Comparison of ENCODE assay signal across 27 cellular contexts in the genomic region with DNA sequence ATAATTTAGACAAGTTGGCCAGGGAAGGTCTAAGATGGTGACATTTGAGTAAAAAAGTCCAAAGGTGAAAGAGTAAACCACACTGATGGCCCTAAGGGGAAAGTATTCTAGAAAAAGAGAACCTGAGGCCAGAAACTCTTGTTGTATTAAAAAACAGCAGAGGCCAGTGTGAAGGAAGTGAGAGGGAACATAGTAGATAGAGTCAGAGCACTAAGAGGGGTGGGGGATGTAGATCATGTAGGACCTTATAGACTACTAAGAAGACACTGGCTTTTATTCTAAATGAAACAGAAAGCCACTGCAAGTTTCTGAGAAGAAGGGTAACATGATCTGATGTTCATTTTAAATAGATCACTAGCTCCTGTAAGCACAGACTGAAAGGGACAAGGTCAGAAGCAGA. TPM values are rescaled to one million over a fixed set of nuclear protein-coding genes. Genes with fewer than 3 reads are reported as not detected.
"Had no signal": no experiment of that assay in that cellular context is flagged by ENCODE, and none has a peak within 500 bp of the region (broad histone marks: within the 10 kb centered on the region; RNA-seq: fewer than 3 reads in every experiment).

No MANE protein-coding gene starts in this region.

- H3K4me3 ChIP-seq: body of pancreas, hepatocyte, pancreas, right lobe of liver, testis had no signal

- H3K4me1 Mint-ChIP-seq: activated B cell treated with CpG ODN at 0.5 μM for 24 hours; endodermal cell; naive thymus-derived CD8-positive, alpha-beta T cell had no signal

- H3K9me3 Mint-ChIP-seq: activated B cell treated with CpG ODN at 0.5 μM for 24 hours; endodermal cell; naive thymus-derived CD8-positive, alpha-beta T cell; type B pancreatic cell had no signal

- H2AFZ ChIP-seq: hepatocyte had no signal

- H3K27me3 ChIP-seq: body of pancreas, foreskin keratinocyte, hepatocyte, pancreas, right lobe of liver, testis had no signal

- DNase-seq: activated B cell treated with CpG ODN at 0.5 μM for 24 hours; activated CD4-positive, alpha-beta T cell treated with anti-CD3 and anti-CD28 coated beads for 4 hours; activated CD8-positive, alpha-beta memory T cell treated with anti-CD3 and anti-CD28 coated beads, Interleukin-2, amount 50 U/mL, for 4 hours; activated gamma-delta T cell treated with Interleukin-2 at 50 U/mL for 16 hours; activated T-cell treated with anti-CD3 and anti-CD28 coated beads, Interleukin-2, amount 50 U/mL, for 48 hours; body of pancreas; caudate nucleus; endodermal cell; foreskin keratinocyte; left cardiac atrium; mesendoderm; naive thymus-derived CD8-positive, alpha-beta T cell; pancreas; right lobe of liver; small intestine; stimulated activated CD4-positive, alpha-beta T cell treated with anti-CD3 and anti-CD28 coated beads, Interleukin-15, amount 100 ng/mL, for 24 hours; stimulated activated CD4-positive, alpha-beta T cell treated with anti-CD3 and anti-CD28 coated beads, Interleukin-2, amount 100 ng/mL, for 48 hours; T-helper 17 cell; testis had no signal

- FAIRE-seq: islet of Langerhans, pancreas, small intestine had no signal

- H3K4me3 Mint-ChIP-seq: activated B cell treated with CpG ODN at 0.5 μM for 24 hours; activated naive CD8-positive, alpha-beta T cell; endodermal cell; naive thymus-derived CD8-positive, alpha-beta T cell; T-helper 17 cell; type B pancreatic cell had no signal

- H3K4me2 ChIP-seq: hepatocyte had no signal

- H3K27ac ChIP-seq: body of pancreas, epithelial cell of prostate, foreskin keratinocyte, hepatocyte, pancreas, right lobe of liver, testis had no signal

- H3K4me1 ChIP-seq: body of pancreas, foreskin keratinocyte, pancreas, right lobe of liver, testis had no signal

- H3K27ac Mint-ChIP-seq: activated B cell treated with CpG ODN at 0.5 μM for 24 hours; activated naive CD8-positive, alpha-beta T cell; endodermal cell; naive thymus-derived CD8-positive, alpha-beta T cell; T-helper 17 cell; type B pancreatic cell had no signal

- H3K27me3 Mint-ChIP-seq: activated B cell treated with CpG ODN at 0.5 μM for 24 hours; activated naive CD8-positive, alpha-beta T cell; naive thymus-derived CD8-positive, alpha-beta T cell; T-helper 17 cell; type B pancreatic cell had no signal

- H3K36me3 ChIP-seq: pancreas, right lobe of liver had no signal

- H3K36me3 Mint-ChIP-seq: naive thymus-derived CD8-positive, alpha-beta T cell; type B pancreatic cell had no signal

- H3K79me2 ChIP-seq: hepatocyte had no signal

- H3K9me3 ChIP-seq: body of pancreas, pancreas, right lobe of liver, testis had no signal

- ATAC-seq: body of pancreas; foreskin keratinocyte; left cardiac atrium; naive thymus-derived CD8-positive, alpha-beta T cell; pancreas; right lobe of liver; T-helper 17 cell had no signal

RNA-seq across cellular contexts. Expression of gene ARGFX, which starts 36.5 kb away (rescaled TPM):
- total RNA-seq: activated B cell treated with CpG ODN at 0.5 μM for 24 hours; body of pancreas; endodermal cell; fibroblast of lung; foreskin keratinocyte; hepatocyte; left cardiac atrium; lower leg skin; naive thymus-derived CD8-positive, alpha-beta T cell; pancreas; pulmonary artery endothelial cell; right lobe of liver; T-helper 17 cell had no signal
